Comparison of ENCODE assay signal across 14 cellular contexts in the genomic region with DNA sequence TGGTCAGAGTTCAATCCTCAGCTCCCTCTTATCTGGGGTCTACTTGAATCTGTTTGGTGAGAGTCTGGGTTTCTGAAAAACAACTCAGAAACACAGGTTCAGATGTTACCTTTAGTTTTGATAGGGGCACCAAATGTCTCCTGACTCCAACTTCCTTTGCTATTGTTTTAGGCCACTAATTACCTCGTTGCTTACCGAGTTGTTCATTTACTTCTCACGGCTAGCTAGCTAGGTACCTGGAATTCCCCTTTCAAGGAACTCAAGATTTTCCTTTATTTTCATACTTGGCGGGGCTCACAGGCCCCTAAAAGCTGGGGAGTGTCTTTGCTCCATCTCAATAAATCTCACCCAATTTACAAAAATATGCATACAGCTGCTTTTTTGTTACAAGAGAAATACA.
DNase-seq lines count a peak whose midpoint lies in the region; ATAC-seq, FAIRE-seq and TF ChIP-seq lines count a peak whose summit lies in the region.
"Had no signal": no experiment of that assay in that cellular context is flagged by ENCODE, and none has a peak within 500 bp of the region (broad histone marks: within the 10 kb centered on the region; RNA-seq: fewer than 3 reads in every experiment).

No MANE protein-coding gene starts in this region.

- H3K9ac ChIP-seq in GM12878 (ENCODE audit: control insufficient read depth, insufficient read depth, low read length): no peak overlapping the region

- no peaks in the 10 kb centered on the region for H3K36me3 ChIP-seq in GM12878 (ENCODE audit: control insufficient read depth in 2 of 2, insufficient read depth in 2 of 2, low read length in 1 of 2)
- H3K36me3 ChIP-seq: HAP-1 had no signal

- peak overlapping the region; percentile 28 for H3K27ac Mint-ChIP-seq in neural crest cell (ENCODE audit: unreplicated experiment)
- H3K27ac Mint-ChIP-seq: CD4-positive, alpha-beta T cell had no signal

- SMC1A ChIA-PET in GM12878 (lab: Charles Lee; ENCODE audit: uncharacterized antibody, unreplicated experiment): interaction anchor here (0.6 to 1.6 kb wide), 6 partner anchors 8 to 133 kb away, joined by 3 to 5 read pairs (median 4); no protein-coding TSS in a partner anchor

- no peaks in the 10 kb centered on the region for H3K79me2 ChIP-seq in GM12878 (ENCODE audit: control insufficient read depth, insufficient read depth, low read length)

- CTCF ChIA-PET in GM12878 (lab: Yijun Ruan, JAX): interaction anchor here (0.9 to 1.2 kb wide), 3 partner anchors 24 to 86 kb away, joined by 3 to 8 read pairs (median 3); no protein-coding TSS in a partner anchor

- no TSS peak for BruUV-seq in GM12878 (replicated peaks; lab: Mats Ljungman, UMichigan)

- no peaks in the 10 kb centered on the region for H3K4me1 ChIP-seq in GM12878 (ENCODE audit: control insufficient read depth, insufficient read depth, low read length)
- H3K4me1 ChIP-seq: Caco-2 had no signal

- DNase-seq in GM12878 (ENCODE audit: low read depth, low spot score) (no peak), epithelial cell of proximal tubule (ENCODE audit: low read depth) (peak; percentile 50), neural crest cell (ENCODE audit: low read depth, low spot score) (no peak), NCI-H526 treated with DMSO at 0.1 percent for 48 hours (lab: John Stamatoyannopoulos, UW) (no peak), D721Med (ENCODE audit: insufficient read length, low spot score) (no peak)
- no peak for DNase-seq in activated naive CD4-positive, alpha-beta T cell (lab: John Stamatoyannopoulos, UW)
- DNase-seq: ACHN; Caco-2; CD4-positive, alpha-beta T cell; DMS79 treated with DMSO at 0.1 percent for 48 hours; GF-D8 had no signal

- no peak for TF ChIP-seq EP300 in GM12878 (IDR thresholded peaks at IDR 0.05; ENCODE audit: borderline replicate concordance in 1 of 2, control insufficient read depth in 1 of 2, low read depth in 2 of 2, low read length in 2 of 2)

- H3K27me3 ChIP-seq in GM12878 (replicated peaks in 1 of 2; ENCODE audit: control insufficient read depth in 2 of 2, insufficient read depth in 2 of 2, low read length in 1 of 2): no peaks in the 10 kb centered on the region

- H3K27ac ChIP-seq in GM12878 (ENCODE audit: control insufficient read depth, insufficient read depth): no peak overlapping the region
- H3K27ac ChIP-seq: C4-2B had no signal

- no peak overlapping the region for H2AFZ ChIP-seq in GM12878 (ENCODE audit: control insufficient read depth, low read depth, low read length)

- no peaks in the 10 kb centered on the region for H3K9me3 ChIP-seq in GM12878 (replicated peaks; ENCODE audit: control insufficient read depth, insufficient read depth, low read length)
- H3K9me3 ChIP-seq: Caco-2, HAP-1 had no signal

- RAD21 ChIA-PET in GM12878 (lab: Charles Lee; ENCODE audit: unreplicated experiment): interaction anchor here (1.2 to 1.3 kb wide), 2 partner anchors 35 to 84 kb away, joined by 3 read pairs; no protein-coding TSS in a partner anchor

- no peak for TF ChIP-seq POLR2A in GM12878 (IDR thresholded peaks at IDR 0.05; ENCODE audit: low read depth, low read length)

- no peak for TF ChIP-seq CTCF in GM12878 (IDR thresholded peaks at IDR 0.05 in 2 of 3, conservative IDR thresholded peaks at IDR 0.05 in 1 of 3; ENCODE audit: control insufficient read depth in 2 of 3, extremely low read depth in 1 of 3, insufficient read depth in 1 of 3, low read depth in 3 of 3, low read length in 3 of 3)
- TF ChIP-seq CTCF in epithelial cell of proximal tubule (conservative IDR thresholded peaks at IDR 0.05; ENCODE audit: low read depth, low read length): no peak
- no peak for TF ChIP-seq CTCF in neural crest cell (conservative IDR thresholded peaks at IDR 0.05)
- no peak for TF ChIP-seq CTCF in D721Med (IDR thresholded peaks at IDR 0.05; ENCODE audit: insufficient read depth, missing control alignments)

- no peak overlapping the region for H3K4me3 Mint-ChIP-seq in neural crest cell
- H3K4me3 Mint-ChIP-seq: CD4-positive, alpha-beta T cell had no signal

- no peaks in the 10 kb centered on the region for H3K27me3 Mint-ChIP-seq in neural crest cell (ENCODE audit: low read depth)
- H3K27me3 Mint-ChIP-seq: CD4-positive, alpha-beta T cell had no signal

- H3K4me3 ChIP-seq in GM12878: no peak overlapping the region
- no peak overlapping the region for H3K4me3 ChIP-seq in epithelial cell of proximal tubule (ENCODE audit: low read depth, low read length)
- H3K4me3 ChIP-seq: HAP-1 had no signal

- H3K4me1 Mint-ChIP-seq in neural crest cell: peaks cover 56% of the 10 kb centered on the region

- H4K20me1 ChIP-seq in GM12878 (ENCODE audit: control insufficient read depth, insufficient read depth): no peaks in the 10 kb centered on the region

- H3K36me3 Mint-ChIP-seq in neural crest cell (ENCODE audit: low read depth): no peaks in the 10 kb centered on the region

- POLR2A ChIA-PET in GM12878 (lab: Charles Lee): no interaction called here

- FAIRE-seq in GM12878 (lab: Jason Lieb, UNC): no peak
- FAIRE-seq in D721Med (lab: Jason Lieb, UNC): no peak
- FAIRE-seq: A204.1 had no signal

- intact Hi-C loops in GM12878 (cut with micrococcal nuclease; ENCODE audit: unreplicated experiment): no loop called here

- no peak overlapping the region for H3K4me2 ChIP-seq in GM12878 (ENCODE audit: control insufficient read depth, insufficient read depth)

- ATAC-seq in GM12878: peak; percentile 38; the same call in 2 of the 3 replicates

- WGBS in GM12878 (ENCODE audit: insufficient coverage, insufficient replicate concordance, low lambda C conversion rate, missing lambda C conversion rate): 25% methylated on average over 4 of the region's 4 CpGs

- TF ChIP-seq RAD21 in GM12878 (IDR thresholded peaks at IDR 0.05; ENCODE audit: insufficient read depth, low read depth, low read length): no peak

- H3K9me3 Mint-ChIP-seq in neural crest cell: no peaks in the 10 kb centered on the region
- H3K9me3 Mint-ChIP-seq: CD4-positive, alpha-beta T cell had no signal

- in situ Hi-C loops in GM12878 (cut with MboI): no loop called here

TF ChIP-seq in GM12878, 131 proteins besides CTCF, POLR2A, EP300 and RAD21 (continues in another document):
- TF ChIP-seq PAX5 (IDR thresholded peaks at IDR 0.05; ENCODE audit: borderline replicate concordance, low read depth, low read length) (no peak), LARP7 (IDR thresholded peaks at IDR 0.05) (no peak), TAF1 (IDR thresholded peaks at IDR 0.05; ENCODE audit: borderline replicate concordance, low read depth, low read length) (no peak)
- TF ChIP-seq, protein P1, sequence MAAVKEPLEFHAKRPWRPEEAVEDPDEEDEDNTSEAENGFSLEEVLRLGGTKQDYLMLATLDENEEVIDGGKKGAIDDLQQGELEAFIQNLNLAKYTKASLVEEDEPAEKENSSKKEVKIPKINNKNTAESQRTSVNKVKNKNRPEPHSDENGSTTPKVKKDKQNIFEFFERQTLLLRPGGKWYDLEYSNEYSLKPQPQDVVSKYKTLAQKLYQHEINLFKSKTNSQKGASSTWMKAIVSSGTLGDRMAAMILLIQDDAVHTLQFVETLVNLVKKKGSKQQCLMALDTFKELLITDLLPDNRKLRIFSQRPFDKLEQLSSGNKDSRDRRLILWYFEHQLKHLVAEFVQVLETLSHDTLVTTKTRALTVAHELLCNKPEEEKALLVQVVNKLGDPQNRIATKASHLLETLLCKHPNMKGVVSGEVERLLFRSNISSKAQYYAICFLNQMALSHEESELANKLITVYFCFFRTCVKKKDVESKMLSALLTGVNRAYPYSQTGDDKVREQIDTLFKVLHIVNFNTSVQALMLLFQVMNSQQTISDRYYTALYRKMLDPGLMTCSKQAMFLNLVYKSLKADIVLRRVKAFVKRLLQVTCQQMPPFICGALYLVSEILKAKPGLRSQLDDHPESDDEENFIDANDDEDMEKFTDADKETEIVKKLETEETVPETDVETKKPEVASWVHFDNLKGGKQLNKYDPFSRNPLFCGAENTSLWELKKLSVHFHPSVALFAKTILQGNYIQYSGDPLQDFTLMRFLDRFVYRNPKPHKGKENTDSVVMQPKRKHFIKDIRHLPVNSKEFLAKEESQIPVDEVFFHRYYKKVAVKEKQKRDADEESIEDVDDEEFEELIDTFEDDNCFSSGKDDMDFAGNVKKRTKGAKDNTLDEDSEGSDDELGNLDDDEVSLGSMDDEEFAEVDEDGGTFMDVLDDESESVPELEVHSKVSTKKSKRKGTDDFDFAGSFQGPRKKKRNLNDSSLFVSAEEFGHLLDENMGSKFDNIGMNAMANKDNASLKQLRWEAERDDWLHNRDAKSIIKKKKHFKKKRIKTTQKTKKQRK (IDR thresholded peaks at IDR 0.05; ENCODE audit: low read depth, low read length): no peak
- TF ChIP-seq, protein P2, sequence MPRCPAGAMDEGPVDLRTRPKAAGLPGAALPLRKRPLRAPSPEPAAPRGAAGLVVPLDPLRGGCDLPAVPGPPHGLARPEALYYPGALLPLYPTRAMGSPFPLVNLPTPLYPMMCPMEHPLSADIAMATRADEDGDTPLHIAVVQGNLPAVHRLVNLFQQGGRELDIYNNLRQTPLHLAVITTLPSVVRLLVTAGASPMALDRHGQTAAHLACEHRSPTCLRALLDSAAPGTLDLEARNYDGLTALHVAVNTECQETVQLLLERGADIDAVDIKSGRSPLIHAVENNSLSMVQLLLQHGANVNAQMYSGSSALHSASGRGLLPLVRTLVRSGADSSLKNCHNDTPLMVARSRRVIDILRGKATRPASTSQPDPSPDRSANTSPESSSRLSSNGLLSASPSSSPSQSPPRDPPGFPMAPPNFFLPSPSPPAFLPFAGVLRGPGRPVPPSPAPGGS (IDR thresholded peaks at IDR 0.05; ENCODE audit: borderline replicate concordance, insufficient read depth, low read depth, low read length, poor library complexity, severe bottlenecking): no peak
